15 cellular contexts compared by ENCODE assay signal in the genomic region with DNA sequence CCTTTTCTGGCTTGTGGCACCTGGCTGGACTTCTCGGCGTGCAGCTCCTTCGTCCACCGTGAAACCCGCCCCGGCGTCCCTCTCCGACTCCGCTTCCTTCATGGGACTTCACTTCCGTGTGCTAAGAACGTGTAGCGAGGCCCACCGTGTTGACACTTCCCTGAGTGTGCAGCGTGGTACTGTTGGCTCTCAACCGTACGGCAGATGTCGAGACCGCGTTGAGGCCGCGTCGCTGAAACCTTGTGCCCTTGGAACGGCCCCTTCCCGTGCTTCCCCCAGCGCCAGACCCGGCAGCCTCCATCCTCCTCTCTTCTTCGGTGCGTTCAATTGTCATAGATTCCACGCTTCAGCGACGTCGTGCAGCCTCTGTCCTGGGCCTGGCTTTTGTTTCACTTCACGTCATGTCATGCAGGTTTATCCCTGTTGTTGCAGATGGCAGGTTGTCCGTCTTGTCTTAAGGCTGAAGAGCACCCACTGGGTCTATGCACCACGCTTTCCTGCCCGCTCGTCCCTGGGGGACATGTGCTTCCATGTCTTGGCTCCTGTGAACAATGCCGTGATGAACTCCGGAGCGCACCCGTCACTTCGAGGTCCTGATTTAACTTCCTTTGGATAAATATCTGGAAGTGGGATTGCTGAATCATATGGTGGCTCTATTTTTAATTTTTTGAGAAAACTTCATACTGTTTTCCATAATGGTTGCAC.
DNase-seq lines count a peak whose midpoint lies in the region; ATAC-seq, FAIRE-seq and TF ChIP-seq lines count a peak whose summit lies in the region.
"Had no signal": no experiment of that assay in that cellular context is flagged by ENCODE, and none has a peak within 500 bp of the region (broad histone marks: within the 10 kb centered on the region; RNA-seq: fewer than 3 reads in every experiment).

No MANE protein-coding gene starts in this region.

- H3K27ac ChIP-seq in H1 (ENCODE audit: low read depth, low read length) (no peak overlapping the region), neural progenitor cell (no peak overlapping the region), upper lobe of right lung (no peak overlapping the region), RWPE1 (no peak overlapping the region)

- H2BK120ac ChIP-seq in H1 (replicated peaks; ENCODE audit: low read depth, low read length), result no peak overlapping the region

- no peak overlapping the region for H3K4me3 ChIP-seq in H1 (ENCODE audit: extremely low read depth in 1 of 4, insufficient read depth in 2 of 4, low read depth in 3 of 4, low read length in 4 of 4)
- H3K4me3 ChIP-seq in neural progenitor cell, result no peak overlapping the region
- no peak overlapping the region for H3K4me3 ChIP-seq in upper lobe of right lung

- H3K4me2 ChIP-seq in H1 (ENCODE audit: insufficient read depth in 1 of 2, low read depth in 2 of 2, low read length in 2 of 2) (no peak overlapping the region), neural progenitor cell (no peak overlapping the region)

- peak overlapping the region; percentile 61 for H4K91ac ChIP-seq in H1 (replicated peaks; ENCODE audit: insufficient read length, low read length)

- no peak overlapping the region for H3K23ac ChIP-seq in H1 (ENCODE audit: insufficient read length)

- H3F3A ChIP-seq in neural progenitor cell (ENCODE audit: low read depth), result peaks cover 3% of the 10 kb centered on the region

- TF ChIP-seq EP300 in H1 (IDR thresholded peaks at IDR 0.05; ENCODE audit: borderline replicate concordance in 1 of 2, low read depth in 2 of 2, low read length in 2 of 2), result no peak

- no peaks in the 10 kb centered on the region for H3K79me1 ChIP-seq in H1 (ENCODE audit: low read depth, low read length)

- no peak overlapping the region for H3K56ac ChIP-seq in H1 (replicated peaks; ENCODE audit: insufficient read length, low read depth, low read length)

- no peak overlapping the region for H2BK5ac ChIP-seq in H1 (ENCODE audit: low read depth, low read length)

- no peak overlapping the region for H3K9ac ChIP-seq in H1 (replicated peaks in 1 of 4; ENCODE audit: extremely low read depth in 1 of 4, low read depth in 3 of 4, low read length in 3 of 4)
- no peak overlapping the region for H3K9ac ChIP-seq in neural progenitor cell

- peaks cover 0 to 5% (median 1%) of the 10 kb centered on the region in 4 experiments; a peak in 2 of 7 replicates for H3K4me1 ChIP-seq in H1 (replicated peaks in 1 of 4; ENCODE audit: control insufficient read depth in 3 of 4, insufficient read depth in 4 of 4, low read length in 3 of 4)
- H3K4me1 ChIP-seq in neural progenitor cell, result peaks cover 22% of the 10 kb centered on the region
- no peaks in the 10 kb centered on the region for H3K4me1 ChIP-seq in upper lobe of right lung

- H2BK12ac ChIP-seq in H1 (ENCODE audit: low read depth, low read length), result no peak overlapping the region

- no peak overlapping the region for H2AFZ ChIP-seq in H1 (ENCODE audit: low read length)
- no peak overlapping the region for H2AFZ ChIP-seq in neural progenitor cell (replicated peaks)

- WGBS in H1 (ENCODE audit: extremely low coverage in 1 of 2, insufficient coverage in 1 of 2, insufficient read length in 1 of 2, insufficient replicate concordance in 2 of 2, low coverage in 1 of 2, low lambda C conversion rate in 2 of 2, missing lambda C conversion rate in 1 of 2), 2 experiments, result 92% methylated on average over 41 of the region's 42 CpGs; no CpG with 5 or more reads in 1 of the 2 experiments

- H3K14ac ChIP-seq in H1 (ENCODE audit: insufficient read length), result no peak overlapping the region

- H4K5ac ChIP-seq in H1 (ENCODE audit: insufficient read length, low read depth, low read length), result no peak overlapping the region

- no peak overlapping the region for H2AK5ac ChIP-seq in H1 (ENCODE audit: low read depth, low read length)

- H2BK15ac ChIP-seq in H1 (ENCODE audit: low read length), result no peak overlapping the region

- POLR2A ChIA-PET in H1 (lab: Charles Lee; ENCODE audit: partially characterized antibody) (no interaction called here), RWPE1 (lab: Yijun Ruan, JAX; ENCODE audit: low non-redundant PET) (no interaction called here)

- H3K79me2 ChIP-seq in H1 (ENCODE audit: control insufficient read depth in 1 of 2, insufficient read depth in 2 of 2, low read length in 2 of 2), result no peaks in the 10 kb centered on the region
- H3K79me2 ChIP-seq in neural progenitor cell (ENCODE audit: low read depth), result no peaks in the 10 kb centered on the region

- DNase-seq in Right ventricle myocardium inferior (ENCODE audit: missing footprints), result peak; percentile 35
- no peak for DNase-seq in left cardiac atrium
- DNase-seq in H1 (ENCODE audit: low read depth in 1 of 2, low spot score in 2 of 2), result no peak
- DNase-seq in neural progenitor cell (ENCODE audit: low spot score), result no peak
- peak; percentile 57 for DNase-seq in upper lobe of right lung
- DNase-seq in kidney tubule cell (ENCODE audit: low spot score), result no peak
- DNase-seq in cerebellar cortex (ENCODE audit: low spot score), result no peak
- DNase-seq in RWPE1 (ENCODE audit: low spot score), result no peak
- DNase-seq: ACHN; C1 segment of cervical spinal cord; Calu3; CD4-positive, alpha-beta T cell; DMS 273 treated with DMSO at 0.1 percent for 48 hours; H7 had no signal

- H3K4ac ChIP-seq in H1 (replicated peaks; ENCODE audit: insufficient read length, low read depth, low read length), result no peak overlapping the region

- intact Hi-C loops in Right ventricle myocardium inferior (cut with DNase I), result no loop called here
- intact Hi-C loops in left cardiac atrium (cut with DNase I), result no loop called here
- intact Hi-C loops in upper lobe of right lung (cut with DNase I), result no loop called here

- TF ChIP-seq CTCF in H1 (IDR thresholded peaks at IDR 0.05; ENCODE audit: control extremely low read depth in 1 of 3, insufficient read depth in 1 of 3, low read depth in 1 of 3, low read length in 3 of 3) (no peak), neural progenitor cell (IDR thresholded peaks at IDR 0.05) (no peak), upper lobe of right lung (IDR thresholded peaks at IDR 0.05) (no peak), RWPE1 (conservative IDR thresholded peaks at IDR 0.05; ENCODE audit: low read depth) (no peak)

- H3K36me3 ChIP-seq in H1 (ENCODE audit: control insufficient read depth in 2 of 4, insufficient read depth in 4 of 4, low read length in 3 of 4), result no peaks in the 10 kb centered on the region; a peak in 1 of 8 replicates
- H3K36me3 ChIP-seq in neural progenitor cell, result no peaks in the 10 kb centered on the region
- H3K36me3 ChIP-seq in upper lobe of right lung, result no peaks in the 10 kb centered on the region

- no peaks in the 10 kb centered on the region; the same call in 1 of the 2 replicates for H3K23me2 ChIP-seq in H1 (ENCODE audit: low read depth, low read length)

- FAIRE-seq in H1 (lab: Jason Lieb, UNC), result no peak

- H4K20me1 ChIP-seq in H1 (replicated peaks in 1 of 2; ENCODE audit: control insufficient read depth in 1 of 2, insufficient read depth in 2 of 2, low read length in 2 of 2) (no peaks in the 10 kb centered on the region), neural progenitor cell (ENCODE audit: low read depth) (no peaks in the 10 kb centered on the region)

- no peak overlapping the region for H2BK20ac ChIP-seq in H1 (ENCODE audit: low read length)

- H3K36me3 Mint-ChIP-seq in neural progenitor cell, result peaks cover 7% of the 10 kb centered on the region

- peaks cover 11% of the 10 kb centered on the region for H3K27me3 Mint-ChIP-seq in neural progenitor cell (ENCODE audit: insufficient read depth, low read depth)
- H3K27me3 Mint-ChIP-seq: B cell; CD4-positive, alpha-beta T cell had no signal

- no peak overlapping the region; the same call in 1 of the 2 replicates for H4K8ac ChIP-seq in H1 (ENCODE audit: extremely low read depth, insufficient read depth, low read length)

- ATAC-seq in Right ventricle myocardium inferior (no peak), left cardiac atrium (no peak), upper lobe of right lung (no peak)

- no peaks in the 10 kb centered on the region for H3K27me3 ChIP-seq in H1 (replicated peaks in 1 of 4; ENCODE audit: control insufficient read depth in 3 of 4, extremely low read depth in 1 of 4, insufficient read depth in 3 of 4, low read length in 3 of 4)
- no peaks in the 10 kb centered on the region for H3K27me3 ChIP-seq in neural progenitor cell
- H3K27me3 ChIP-seq in upper lobe of right lung, result no peaks in the 10 kb centered on the region

- CTCF ChIA-PET in H1 (lab: Charles Lee; ENCODE audit: partially characterized antibody) (no interaction called here), RWPE1 (lab: Yijun Ruan, JAX) (no interaction called here)

- H3K4me3 Mint-ChIP-seq in neural progenitor cell, result no peak overlapping the region
- H3K4me3 Mint-ChIP-seq: B cell; CD4-positive, alpha-beta T cell had no signal

- TF ChIP-seq POLR2A in H1 (IDR thresholded peaks at IDR 0.05; ENCODE audit: control extremely low read depth in 1 of 2, low read depth in 2 of 2, low read length in 2 of 2), result no peak

- peaks cover 34% of the 10 kb centered on the region for H3K4me1 Mint-ChIP-seq in neural progenitor cell
- H3K4me1 Mint-ChIP-seq: B cell had no signal

- peak overlapping the region; percentile 90 for H3K27ac Mint-ChIP-seq in neural progenitor cell
- H3K27ac Mint-ChIP-seq: B cell; CD4-positive, alpha-beta T cell had no signal

- H3K9me3 Mint-ChIP-seq in neural progenitor cell, result peaks cover 10% of the 10 kb centered on the region
- H3K9me3 Mint-ChIP-seq: CD4-positive, alpha-beta T cell had no signal

- H3K9me3 ChIP-seq in H1 (ENCODE audit: insufficient read depth in 2 of 2, low read depth in 1 of 2, low read length in 1 of 2) (no peaks in the 10 kb centered on the region), neural progenitor cell (ENCODE audit: low read depth) (no peaks in the 10 kb centered on the region), upper lobe of right lung (no peaks in the 10 kb centered on the region)

- no peak overlapping the region for H3K18ac ChIP-seq in H1 (ENCODE audit: extremely low read depth, low read length)

- no peak for TF ChIP-seq RAD21 in H1 (IDR thresholded peaks at IDR 0.05 in 1 of 2, conservative IDR thresholded peaks at IDR 0.05 in 1 of 2; ENCODE audit: low read depth in 2 of 2, low read length in 2 of 2)

TF ChIP-seq in H1, 55 proteins besides CTCF, POLR2A, EP300 and RAD21 (continues in another document):
- TF ChIP-seq PHF8 (conservative IDR thresholded peaks at IDR 0.05; ENCODE audit: low read depth, low read length) (no peak), KDM4A (IDR thresholded peaks at IDR 0.05; ENCODE audit: low read depth, low read length, severe bottlenecking) (no peak), SUZ12 (IDR thresholded peaks at IDR 0.05; ENCODE audit: low read length) (no peak), GTF2F1 (IDR thresholded peaks at IDR 0.05; ENCODE audit: borderline replicate concordance, low read depth, low read length) (no peak), TAF7 (optimal IDR thresholded peaks at IDR 0.05; ENCODE audit: borderline replicate concordance, low read depth, low read length) (no peak), GABPA (IDR thresholded peaks at IDR 0.05; ENCODE audit: borderline replicate concordance, insufficient read depth, low read length) (no peak), TEAD4 (IDR thresholded peaks at IDR 0.05; ENCODE audit: low read depth, low read length) (no peak)

Comparison
In these comparisons a context has a peak if more than half of its experiments do, and no peak if none do; other contexts are left out.
1. DNase-seq: peak in Right ventricle myocardium inferior (single experiment) and upper lobe of right lung (single experiment); none in left cardiac atrium (single experiment), H1 (0 of 2), neural progenitor cell (single experiment), kidney tubule cell (single experiment), cerebellar cortex (single experiment) and RWPE1 (single experiment).